Comparison of ENCODE assay signal across 12 cellular contexts in genomic region chr17:45197108-45197507, GRCh38. TPM values are rescaled to one million over a fixed set of nuclear protein-coding genes. Genes with fewer than 3 reads are reported as not detected.
A peak's percentile ranks its signal among the peaks of the same experiment; 100 is the strongest.
DNase-seq lines count a peak whose midpoint lies in the region; ATAC-seq and TF ChIP-seq lines count a peak whose summit lies in the region.
"Had no signal": no experiment of that assay in that cellular context is flagged by ENCODE, and none has a peak within 500 bp of the region (broad histone marks: within the 10 kb centered on the region; RNA-seq: fewer than 3 reads in every experiment).

No MANE protein-coding gene starts in this region.

- H3K27ac ChIP-seq in 22Rv1 (peak overlapping the region; percentile 35), HUES48 (ENCODE audit: low read depth, low read length) (peak overlapping the region; percentile 64), mammary epithelial cell (ENCODE audit: insufficient read depth, low read depth, low read length) (no peak overlapping the region), neural progenitor cell (no peak overlapping the region), gastrocnemius medialis (peak overlapping the region in 2 of 4 donors; percentile 60 to 61), heart left ventricle (peak overlapping the region in 2 of 12 donors; percentile 58 to 74)
- H3K27ac ChIP-seq: colonic mucosa, HL-60 had no signal

- no TSS peak for BruUV-seq in mammary epithelial cell (replicated peaks; lab: Mats Ljungman, UMichigan)

- no peak for TF ChIP-seq CTCF in 22Rv1 (IDR thresholded peaks at IDR 0.05)
- TF ChIP-seq CTCF in mammary epithelial cell (conservative IDR thresholded peaks at IDR 0.05 in 1 of 2, IDR thresholded peaks at IDR 0.05 in 1 of 2; ENCODE audit: extremely low read depth in 1 of 2, insufficient read depth in 1 of 2, low read depth in 1 of 2, low read length in 2 of 2), result no peak
- no peak for TF ChIP-seq CTCF in neural progenitor cell (IDR thresholded peaks at IDR 0.05)
- TF ChIP-seq CTCF in gastrocnemius medialis (IDR thresholded peaks at IDR 0.05 in 4 of 5, conservative IDR thresholded peaks at IDR 0.05 in 1 of 5), result no peak
- TF ChIP-seq CTCF in heart left ventricle (IDR thresholded peaks at IDR 0.05), result no peak

- no peak overlapping the region for H3K4me2 ChIP-seq in mammary epithelial cell (ENCODE audit: insufficient read depth, low read depth, low read length)
- peak overlapping the region; percentile 55 for H3K4me2 ChIP-seq in neural progenitor cell

- no peaks in the 10 kb centered on the region for H3K36me3 Mint-ChIP-seq in neural progenitor cell
- H3K36me3 Mint-ChIP-seq: activated naive CD8-positive, alpha-beta T cell treated with anti-CD3 and anti-CD28 coated beads for 36 hours had no signal

- H3K4me1 Mint-ChIP-seq in neural progenitor cell, result peaks cover 15% of the 10 kb centered on the region

- in situ Hi-C loops in mammary epithelial cell (cut with MboI; ENCODE audit: low sequenced_read_pairs in 2 of 2) (loop anchor here (5.0 to 10.0 kb wide), 3 partner anchors 35 to 52 kb away; partner anchors contain the start of genes HEXIM1 (in 2 of the 2) and HEXIM2 (in 1 of the 2)), gastrocnemius medialis (cut with MboI; ENCODE audit: low sequenced_read_pairs in 4 of 4) (loop anchor here (5.0 to 10.0 kb wide), 3 partner anchors 55 to 62 kb away; partner anchors contain the start of genes ACBD4 (in 3 of the 4) and PLCD3 (in 1 of the 4))

- H3K79me2 ChIP-seq in mammary epithelial cell (ENCODE audit: insufficient read depth, low read length), result no peaks in the 10 kb centered on the region
- H3K79me2 ChIP-seq in neural progenitor cell (ENCODE audit: low read depth), result no peaks in the 10 kb centered on the region

- CTCF ChIA-PET in mammary epithelial cell (lab: Charles Lee; ENCODE audit: low non-redundant PET), result interaction anchor here (0.6 to 1.8 kb wide), 6 partner anchors 21 to 191 kb away, joined by 3 to 39 read pairs (median 16); partner anchors contain the start of genes ACBD4 and HEXIM1

- DNase-seq in mammary epithelial cell (no peak), neural progenitor cell (ENCODE audit: low spot score) (no peak), A172 (ENCODE audit: low spot score) (no peak), gastrocnemius medialis (no peak), heart left ventricle (no peak)

- ATAC-seq in HG03469 (IDR thresholded peaks at IDR 0.05; ENCODE audit: unreplicated experiment) (no peak), gastrocnemius medialis (no peak), heart left ventricle (no peak)

- H3K36me3 ChIP-seq in HUES48 (ENCODE audit: control insufficient read depth, insufficient read depth, low read length), result no peaks in the 10 kb centered on the region
- no peaks in the 10 kb centered on the region for H3K36me3 ChIP-seq in mammary epithelial cell (ENCODE audit: insufficient read depth, low read length)
- H3K36me3 ChIP-seq in neural progenitor cell, result no peaks in the 10 kb centered on the region
- H3K36me3 ChIP-seq in gastrocnemius medialis, result no peaks in the 10 kb centered on the region
- no peaks in the 10 kb centered on the region for H3K36me3 ChIP-seq in heart left ventricle
- H3K36me3 ChIP-seq: colonic mucosa had no signal

- H3K27me3 ChIP-seq in HUES48 (ENCODE audit: control insufficient read depth, insufficient read depth, low read length) (no peaks in the 10 kb centered on the region), mammary epithelial cell (ENCODE audit: insufficient read depth, low read length) (no peaks in the 10 kb centered on the region), neural progenitor cell (no peaks in the 10 kb centered on the region), gastrocnemius medialis (no peaks in the 10 kb centered on the region), heart left ventricle (no peaks in the 10 kb centered on the region)
- H3K27me3 ChIP-seq: colonic mucosa had no signal

- no peak overlapping the region for H3K4me3 Mint-ChIP-seq in neural progenitor cell
- H3K4me3 Mint-ChIP-seq: activated naive CD8-positive, alpha-beta T cell treated with anti-CD3 and anti-CD28 coated beads for 36 hours had no signal

- H3K9ac ChIP-seq in HUES48 (ENCODE audit: low read depth, low read length) (no peak overlapping the region), mammary epithelial cell (ENCODE audit: insufficient read depth, low read length) (no peak overlapping the region), neural progenitor cell (no peak overlapping the region)

- H3K9me3 ChIP-seq in HUES48 (ENCODE audit: control insufficient read depth, insufficient read depth, low read length) (no peaks in the 10 kb centered on the region), mammary epithelial cell (replicated peaks; ENCODE audit: insufficient read depth, low read length) (no peaks in the 10 kb centered on the region), neural progenitor cell (ENCODE audit: low read depth) (no peaks in the 10 kb centered on the region), gastrocnemius medialis (no peaks in the 10 kb centered on the region), heart left ventricle (no peaks in the 10 kb centered on the region)
- H3K9me3 ChIP-seq: colonic mucosa, mucosa of descending colon had no signal

- peaks cover 5% of the 10 kb centered on the region for H3K27me3 Mint-ChIP-seq in neural progenitor cell (ENCODE audit: insufficient read depth, low read depth)
- H3K27me3 Mint-ChIP-seq: activated naive CD8-positive, alpha-beta T cell treated with anti-CD3 and anti-CD28 coated beads for 36 hours had no signal

- 64% methylated on average over 6 of the region's 6 CpGs for WGBS in mammary epithelial cell (ENCODE audit: low coverage, missing lambda C conversion rate)
- WGBS in heart left ventricle, 4 donors, result 78 to 80% (median 79%) methylated on average over 6 of the region's 6 CpGs

- no peaks in the 10 kb centered on the region for H3K9me3 Mint-ChIP-seq in neural progenitor cell

- H3K4me1 ChIP-seq in HUES48 (ENCODE audit: control insufficient read depth, insufficient read depth, low read length), result peaks cover 7% of the 10 kb centered on the region; the same call in 1 of the 2 replicates
- H3K4me1 ChIP-seq in mammary epithelial cell (ENCODE audit: insufficient read depth, low read length), result peaks cover 16% of the 10 kb centered on the region
- H3K4me1 ChIP-seq in neural progenitor cell, result peaks cover 12% of the 10 kb centered on the region
- H3K4me1 ChIP-seq in gastrocnemius medialis, result peaks cover 5 to 6% of the 10 kb centered on the region in 2 donors
- H3K4me1 ChIP-seq in heart left ventricle, result peaks cover 0 to 18% (median 6%) of the 10 kb centered on the region in 12 donors
- H3K4me1 ChIP-seq: colonic mucosa had no signal

- intact Hi-C loops in mammary epithelial cell (cut with micrococcal nuclease) (loop anchor here (1.0 kb wide), 2 partner anchors 25 to 49 kb away; partner anchors contain the start of gene HEXIM1), gastrocnemius medialis (cut with DNase I; ENCODE audit: low total_unique reads) (loop anchor here (1.0 to 10.0 kb wide), 2 partner anchors 48 to 282 kb away; partner anchors contain the start of gene GFAP), heart left ventricle (cut with DNase I) (loop anchor here in 8 of 10 donors (1.0 to 10.0 kb wide), 7 partner anchors 35 to 282 kb away; partner anchors contain the start of genes ACBD4 (in 7 of the 8), GFAP (in 4 of the 8), HEXIM2 (in 2 of the 8) and HEXIM1 (in 1 of the 8))

- peak overlapping the region; percentile 43 for H3K27ac Mint-ChIP-seq in neural progenitor cell
- H3K27ac Mint-ChIP-seq: activated naive CD8-positive, alpha-beta T cell treated with anti-CD3 and anti-CD28 coated beads for 36 hours had no signal

- peak overlapping the region; percentile 47 for H2AFZ ChIP-seq in mammary epithelial cell (ENCODE audit: low read depth, low read length)
- H2AFZ ChIP-seq in neural progenitor cell (replicated peaks), result peak overlapping the region; percentile 70

- peaks cover 15% of the 10 kb centered on the region for H3F3A ChIP-seq in neural progenitor cell (ENCODE audit: low read depth)

- TF ChIP-seq POLR2A in gastrocnemius medialis (IDR thresholded peaks at IDR 0.05), result no peak
- no peak for TF ChIP-seq POLR2A in heart left ventricle (IDR thresholded peaks at IDR 0.05)

- dilution Hi-C loops in mammary epithelial cell (cut with HindIII; ENCODE audit: low sequenced_read_pairs), result no loop called here

- H4K20me1 ChIP-seq in mammary epithelial cell (ENCODE audit: insufficient read depth, low read length) (no peaks in the 10 kb centered on the region), neural progenitor cell (ENCODE audit: low read depth) (no peaks in the 10 kb centered on the region)

- no peak overlapping the region for H3K4me3 ChIP-seq in HUES48 (ENCODE audit: low read depth, low read length)
- no peak overlapping the region for H3K4me3 ChIP-seq in mammary epithelial cell (replicated peaks in 1 of 3; ENCODE audit: insufficient read depth in 1 of 3, low read depth in 2 of 3, low read length in 3 of 3)
- H3K4me3 ChIP-seq in neural progenitor cell, result no peak overlapping the region
- no peak overlapping the region for H3K4me3 ChIP-seq in gastrocnemius medialis
- no peak overlapping the region for H3K4me3 ChIP-seq in heart left ventricle
- H3K4me3 ChIP-seq: colonic mucosa, mucosa of descending colon had no signal

RNA-seq across cellular contexts. Expression of gene FMNL1, which starts 24.6 kb away (rescaled TPM):
- total RNA-seq in mammary epithelial cell (1 to 10 TPM; 1.5 to 3.5 TPM), neural progenitor cell (ENCODE audit: low replicate concordance) (2.0 and 2.4 TPM in 2 replicates), gastrocnemius medialis (1 to 10 TPM in 3 of 4 donors, under 1 TPM in 1; 0.22 to 5.2 (median 3.0) TPM), heart left ventricle (10 to 100 TPM in 5 of 9 donors, 1 to 10 TPM in 4; 6.4 to 52.8 (median 10.3) TPM)
- polyA plus RNA-seq in mammary epithelial cell (2.0 TPM), heart left ventricle (1 to 10 TPM; 5.4 to 7.8 TPM)
- 8.4 TPM for polyA minus RNA-seq in mammary epithelial cell
- 36.3 and 44.8 TPM in 2 replicates for total RNA-seq in A172 (2014; rRNA removed; shearing (Covaris generic))

RNA-seq across cellular contexts. Expression of gene HEXIM2, which starts 35.4 kb away (rescaled TPM):
- total RNA-seq in mammary epithelial cell (1 to 10 TPM; 2.8 to 7.7 TPM), neural progenitor cell (ENCODE audit: low replicate concordance) (4.6 and 9.1 TPM in 2 replicates), gastrocnemius medialis (10 to 100 TPM; 31.4 to 70.8 (median 64.9) TPM), heart left ventricle (1 to 10 TPM; 3.9 to 7.5 (median 5.7) TPM)
- polyA plus RNA-seq in mammary epithelial cell (4.0 TPM), heart left ventricle (1 to 10 TPM; 3.4 to 6.4 TPM)
- polyA minus RNA-seq in mammary epithelial cell, result not detected
- 10.1 and 19.9 TPM in 2 replicates for total RNA-seq in A172 (2014; rRNA removed; shearing (Covaris generic))

RNA-seq across cellular contexts. Expression of gene HEXIM1, which starts 48.8 kb away (rescaled TPM):
- total RNA-seq in mammary epithelial cell (10 to 100 TPM; 20.5 to 35.2 TPM), neural progenitor cell (ENCODE audit: low replicate concordance) (10.2 and 14.3 TPM in 2 replicates), gastrocnemius medialis (10 to 100 TPM; 26.3 to 79.6 (median 36.9) TPM), heart left ventricle (10 to 100 TPM; 14.4 to 28.7 (median 22.5) TPM)
- polyA plus RNA-seq in mammary epithelial cell (16.7 TPM), heart left ventricle (10 to 100 TPM; 11.9 to 12.4 TPM)
- 12.4 TPM for polyA minus RNA-seq in mammary epithelial cell
- 8.4 and 8.6 TPM in 2 replicates for total RNA-seq in A172 (2014; rRNA removed; shearing (Covaris generic))

Comparison
In these comparisons a context has a peak if more than half of its experiments do, and no peak if none do; other contexts are left out.
1. H3K27ac ChIP-seq: peak in 22Rv1 (single experiment) and HUES48 (single experiment); none in mammary epithelial cell (single experiment) and neural progenitor cell (single experiment).